33 cellular contexts compared by ENCODE assay signal in the genomic region with DNA sequence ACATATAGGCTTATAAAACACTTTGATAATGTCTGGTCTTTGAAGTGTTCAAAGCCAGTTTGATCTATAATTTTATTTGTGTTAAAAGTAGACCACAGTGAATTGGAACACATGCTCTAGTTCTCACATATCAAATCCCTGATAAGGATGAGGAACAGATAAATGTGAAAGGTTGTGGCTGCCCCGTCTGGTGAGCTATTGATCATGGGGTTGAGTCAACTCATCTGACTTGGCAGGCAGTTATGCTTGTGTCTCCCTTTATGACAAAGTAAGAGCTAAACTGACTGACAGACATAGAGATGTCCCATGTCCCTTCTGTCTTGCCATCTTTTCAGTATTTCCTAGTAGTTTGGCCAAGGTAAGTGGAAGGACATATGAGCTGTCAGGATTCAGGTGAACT. TPM values are rescaled to one million over a fixed set of nuclear protein-coding genes. Genes with fewer than 3 reads are reported as not detected.
"Had no signal": no experiment of that assay in that cellular context is flagged by ENCODE, and none has a peak within 500 bp of the region (broad histone marks: within the 10 kb centered on the region; RNA-seq: fewer than 3 reads in every experiment).

No MANE protein-coding gene starts in this region.

- H3K27me3 Mint-ChIP-seq: effector memory CD8-positive, alpha-beta T cell; memory B cell; naive thymus-derived CD8-positive, alpha-beta T cell; T-helper 17 cell had no signal

- H3K4me3 Mint-ChIP-seq: activated naive CD8-positive, alpha-beta T cell treated with anti-CD3 and anti-CD28 coated beads, Interleukin-2, amount 10 ng/mL, durations not matched to agents 7 days and 5 days; effector memory CD8-positive, alpha-beta T cell; memory B cell; naive thymus-derived CD8-positive, alpha-beta T cell; neural crest cell; T-helper 17 cell had no signal

- H3K9me3 ChIP-seq: gastroesophageal sphincter, pancreas, psoas muscle, SK-N-SH, thyroid gland, upper lobe of left lung, vagina had no signal

- H3K27ac ChIP-seq: brain microvascular endothelial cell, gastroesophageal sphincter, hepatocyte, pancreas, psoas muscle, thyroid gland, upper lobe of left lung, vagina had no signal

- H3K4me3 ChIP-seq: gastroesophageal sphincter, hepatocyte, pancreas, psoas muscle, thyroid gland, upper lobe of left lung, vagina had no signal

- H3K9me3 Mint-ChIP-seq: activated naive CD8-positive, alpha-beta T cell treated with anti-CD3 and anti-CD28 coated beads, Interleukin-2, amount 10 ng/mL, durations not matched to agents 7 days and 5 days; effector memory CD8-positive, alpha-beta T cell; memory B cell; naive thymus-derived CD8-positive, alpha-beta T cell; neural crest cell had no signal

- H3K36me3 Mint-ChIP-seq: memory B cell; naive thymus-derived CD8-positive, alpha-beta T cell had no signal

- H3K27ac Mint-ChIP-seq: activated naive CD8-positive, alpha-beta T cell treated with anti-CD3 and anti-CD28 coated beads, Interleukin-2, amount 10 ng/mL, durations not matched to agents 7 days and 5 days; effector memory CD8-positive, alpha-beta T cell; memory B cell; naive thymus-derived CD8-positive, alpha-beta T cell; T-helper 17 cell had no signal

- ATAC-seq: effector memory CD8-positive, alpha-beta T cell; gastroesophageal sphincter; left cardiac atrium; naive thymus-derived CD8-positive, alpha-beta T cell; pancreas; psoas muscle; stimulated activated naive CD8-positive, alpha-beta T cell treated with anti-CD3 and anti-CD28 coated beads, Interleukin-15, Interleukin-2, amounts not matched to agents 100 U/mL and 50 U/mL, for 24 hours; T-helper 17 cell had no signal

- H3K27me3 ChIP-seq: brain microvascular endothelial cell, gastroesophageal sphincter, hepatocyte, pancreas, thyroid gland, upper lobe of left lung, vagina had no signal

- H3K36me3 ChIP-seq: brain microvascular endothelial cell, gastroesophageal sphincter, pancreas, thyroid gland, upper lobe of left lung, vagina had no signal

- DNase-seq: activated CD4-positive, CD25-positive, alpha-beta regulatory T cell treated with anti-CD3 and anti-CD28 coated beads, Interleukin-2, amount 50 U/mL, for 72 hours; activated naive CD4-positive, alpha-beta T cell treated with Interleukin-2 at 50 U/mL for 16 hours; activated naive CD8-positive, alpha-beta T cell treated with anti-CD3 and anti-CD28 coated beads, Interleukin-2, amount 10 ng/mL, durations not matched to agents 7 days and 5 days; activated T-cell treated with anti-CD3 and anti-CD28 coated beads, Interleukin-2, amount 50 U/mL, for 48 hours; amniotic stem cell; brain microvascular endothelial cell; cortex of kidney; effector memory CD8-positive, alpha-beta T cell; islet precursor cell; left cardiac atrium; midbrain; naive thymus-derived CD8-positive, alpha-beta T cell; nucleus accumbens; pancreas; psoas muscle; SK-N-SH; stimulated activated CD4-positive, alpha-beta T cell treated with anti-CD3 and anti-CD28 coated beads, Interleukin-15, amount 100 ng/mL, for 24 hours; stimulated activated naive CD8-positive, alpha-beta T cell treated with anti-CD3 and anti-CD28 coated beads, Interleukin-15, Interleukin-2, amounts not matched to agents 100 U/mL and 50 U/mL, for 24 hours; substantia nigra; T-helper 17 cell; thyroid gland; upper lobe of left lung had no signal

RNA-seq across cellular contexts. Expression of a gene that starts 54.9 kb away (rescaled TPM):
- total RNA-seq: activated naive CD8-positive, alpha-beta T cell treated with anti-CD3 and anti-CD28 coated beads, Interleukin-2, amount 10 ng/mL, durations not matched to agents 7 days and 5 days; astrocyte; cardiac septum; chondrocyte; fibroblast of lung; fibroblast of villous mesenchyme; gastroesophageal sphincter; hepatocyte; left cardiac atrium; naive thymus-derived CD8-positive, alpha-beta T cell; neural crest cell; pancreas; psoas muscle; T-helper 17 cell; thyroid gland; upper lobe of left lung; vagina had no signal
- polyA plus RNA-seq: esophagus, fibroblast of lung, hepatocyte, pancreas, SK-N-SH had no signal
